In the genomic region with DNA sequence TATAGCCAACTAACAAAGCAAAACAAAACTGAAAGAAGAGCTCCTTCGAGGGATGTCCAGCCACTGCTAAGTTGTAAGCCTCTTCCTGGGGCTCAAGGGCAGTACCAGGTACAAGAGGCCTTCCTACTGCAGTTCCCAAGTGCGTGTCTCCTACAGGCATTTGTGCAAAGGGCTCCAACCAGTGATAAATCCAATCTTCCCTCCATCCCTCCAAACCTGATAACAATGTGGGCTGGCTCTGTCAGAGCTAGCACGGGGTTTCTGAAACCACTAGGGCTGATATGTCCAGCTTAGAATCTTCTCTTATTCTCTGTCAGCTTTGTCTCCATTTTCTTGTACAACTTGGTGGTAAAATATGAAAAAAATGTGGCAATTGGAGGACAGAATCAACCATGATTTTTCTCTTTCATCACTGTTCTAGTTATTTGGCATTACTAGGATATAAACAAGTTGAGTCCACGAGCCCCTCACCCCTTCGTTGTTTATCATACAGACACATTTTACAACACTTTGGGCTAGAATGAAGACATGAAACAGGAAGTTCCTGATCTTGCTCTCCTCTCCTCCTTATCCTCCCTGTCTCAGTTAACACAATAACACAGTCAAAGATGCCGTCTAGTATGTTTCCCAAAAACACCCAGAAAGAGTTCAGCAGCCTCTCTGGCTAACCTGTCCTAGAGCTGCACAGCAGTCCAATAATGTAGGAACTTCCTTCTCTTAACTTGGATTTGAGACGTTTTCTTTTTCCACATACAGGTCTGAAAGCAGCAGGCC, we compare ENCODE assay signal across 8 cellular contexts. TPM values are rescaled to one million over a fixed set of nuclear protein-coding genes. Genes with fewer than 3 reads are reported as not detected.
DNase-seq lines count a peak whose midpoint lies in the region; ATAC-seq and TF ChIP-seq lines count a peak whose summit lies in the region.

No MANE protein-coding gene starts in this region.

- WGBS in mammary epithelial cell (ENCODE audit: low coverage, missing lambda C conversion rate): 56% methylated on average over 7 of the region's 7 CpGs
- 18 to 23% (median 19%) methylated on average over 7 of the region's 7 CpGs for WGBS in ovary, 3 donors

- H3K79me2 ChIP-seq in mammary epithelial cell (ENCODE audit: insufficient read depth, low read length): no peaks in the 10 kb centered on the region

- H2AFZ ChIP-seq in mammary epithelial cell (ENCODE audit: low read depth, low read length): peak overlapping the region; percentile 20

- H3K9me3 ChIP-seq in mammary epithelial cell (replicated peaks; ENCODE audit: insufficient read depth, low read length) (no peaks in the 10 kb centered on the region), ovary (no peaks in the 10 kb centered on the region)

- TF ChIP-seq POLR2A in ovary (IDR thresholded peaks at IDR 0.05): no peak

- BruUV-seq in mammary epithelial cell (replicated peaks; lab: Mats Ljungman, UMichigan): no TSS peak

- no peak for TF ChIP-seq EP300 in ovary (IDR thresholded peaks at IDR 0.05)

- no peak overlapping the region for H3K4me2 ChIP-seq in mammary epithelial cell (ENCODE audit: insufficient read depth, low read depth, low read length)

- H3K36me3 ChIP-seq in mammary epithelial cell (ENCODE audit: insufficient read depth, low read length) (no peaks in the 10 kb centered on the region), ovary (no peaks in the 10 kb centered on the region)

- CTCF ChIA-PET in mammary epithelial cell (lab: Charles Lee; ENCODE audit: low non-redundant PET): no interaction called here

- DNase-seq in mammary epithelial cell: no peak
- DNase-seq in ovary: no peak
- DNase-seq in NCI-H1092 (lab: John Stamatoyannopoulos, UW): no peak
- no peak for DNase-seq in NCI-H1436 treated with DMSO at 0.1 percent for 48 hours (lab: John Stamatoyannopoulos, UW)
- no peak for DNase-seq in HuH-7 (ENCODE audit: low spot score)

- in situ Hi-C loops in mammary epithelial cell (cut with MboI; ENCODE audit: low sequenced_read_pairs in 2 of 2): no loop called here

- H3K9ac ChIP-seq in mammary epithelial cell (ENCODE audit: insufficient read depth, low read length): no peak overlapping the region

- H3K27ac ChIP-seq in mammary epithelial cell (ENCODE audit: insufficient read depth, low read depth, low read length) (no peak overlapping the region), ovary (peak overlapping the region in 1 of 2 donors; percentile 14)

- intact Hi-C loops in mammary epithelial cell (cut with micrococcal nuclease): no loop called here
- intact Hi-C loops in ovary (cut with DNase I): no loop called here

- dilution Hi-C loops in mammary epithelial cell (cut with HindIII; ENCODE audit: low sequenced_read_pairs): no loop called here

- no peaks in the 10 kb centered on the region for H3K4me1 ChIP-seq in mammary epithelial cell (ENCODE audit: insufficient read depth, low read length)
- peaks cover 4% of the 10 kb centered on the region for H3K4me1 ChIP-seq in ovary (ENCODE audit: insufficient read depth)

- TF ChIP-seq CTCF in mammary epithelial cell (conservative IDR thresholded peaks at IDR 0.05 in 1 of 2, IDR thresholded peaks at IDR 0.05 in 1 of 2; ENCODE audit: extremely low read depth in 1 of 2, insufficient read depth in 1 of 2, low read depth in 1 of 2, low read length in 2 of 2): no peak
- no peak for TF ChIP-seq CTCF in ovary (IDR thresholded peaks at IDR 0.05)

- no peaks in the 10 kb centered on the region for H4K20me1 ChIP-seq in mammary epithelial cell (ENCODE audit: insufficient read depth, low read length)

- H3K27me3 ChIP-seq in mammary epithelial cell (ENCODE audit: insufficient read depth, low read length) (peaks cover 3% of the 10 kb centered on the region), ovary (no peaks in the 10 kb centered on the region)

- ATAC-seq in GM19025 (IDR thresholded peaks at IDR 0.05; ENCODE audit: low read depth, unreplicated experiment) (peak; percentile 29), HG03432 (IDR thresholded peaks at IDR 0.05; ENCODE audit: unreplicated experiment) (peak; percentile 41), HG02623 (IDR thresholded peaks at IDR 0.05; ENCODE audit: unreplicated experiment) (no peak)

- H3K4me3 ChIP-seq in mammary epithelial cell (replicated peaks in 1 of 3; ENCODE audit: insufficient read depth in 1 of 3, low read depth in 2 of 3, low read length in 3 of 3): no peak overlapping the region
- H3K4me3 ChIP-seq in ovary: peak overlapping the region; percentile 12

RNA-seq across cellular contexts. Expression of a gene that starts 35.4 kb away (rescaled TPM):
- total RNA-seq in mammary epithelial cell (1 to 10 TPM in 1 of 2 donors, not detected in 1; 1.0 TPM), ovary (10 to 100 TPM in 6 of 7 donors, 1 to 10 TPM in 1; 9.7 to 42.6 (median 24.4) TPM)
- polyA plus RNA-seq in mammary epithelial cell (0.08 TPM), ovary (10 to 100 TPM; 13.3 to 34.7 TPM)
- polyA minus RNA-seq in mammary epithelial cell: not detected

Comparison
In these comparisons a context has a peak if more than half of its experiments do, and no peak if none do; other contexts are left out.
1. RNA of a gene that starts 35.4 kb away (total RNA-seq): 9.7 to 42.6 TPM in ovary; 1.0 TPM in mammary epithelial cell; every median in the first group is over 4 times any median in the second.